ENCODE assay signal across 1 cellular context in genomic region chr13:80611310-80611709, GRCh38.
TF ChIP-seq lines count a peak whose summit lies in the region.

No MANE protein-coding gene starts in this region.

TF ChIP-seq in K562, 482 proteins besides CTCF, POLR2A, EP300 and RAD21 (continued from another document):
- TF ChIP-seq CHD7 (IDR thresholded peaks at IDR 0.05; ENCODE audit: low read depth, low read length) (no peak), ZFP91 (CRISPR knock-in tag; IDR thresholded peaks at IDR 0.05) (no peak), TCF3 (CRISPR knock-in tag; IDR thresholded peaks at IDR 0.05) (no peak), SMAD3 (CRISPR knock-in tag; conservative IDR thresholded peaks at IDR 0.05) (no peak), MCM5 (IDR thresholded peaks at IDR 0.05; ENCODE audit: low read depth) (no peak), WHSC1 (IDR thresholded peaks at IDR 0.05; ENCODE audit: low read length) (no peak), ATF2 (CRISPR knock-in tag; IDR thresholded peaks at IDR 0.05) (no peak)
